Comparison of ENCODE assay signal across 8 cellular contexts in genomic region chr10:104339469-104340098, GRCh38. TPM values are rescaled to one million over a fixed set of nuclear protein-coding genes. Genes with fewer than 3 reads are reported as not detected.
DNase-seq lines count a peak whose midpoint lies in the region; ATAC-seq, FAIRE-seq and TF ChIP-seq lines count a peak whose summit lies in the region.

No MANE protein-coding gene starts in this region.

- peak in 1 of 7 experiments; percentile 9 for DNase-seq in CD8-positive, alpha-beta T cell
- DNase-seq in NT2/D1 (ENCODE audit: low read depth, low spot score) = no peak
- peak; percentile 77 for DNase-seq in dermis blood vessel endothelial cell
- peak; percentile 39 for DNase-seq in midbrain (lab: John Stamatoyannopoulos, UW)
- DNase-seq in urothelium cell line (ENCODE audit: low spot score) = peak; percentile 38
- no peak for DNase-seq in GM10248 (ENCODE audit: extremely low spot score)
- DNase-seq in NCI-H82 treated with DMSO at 0.1 percent for 48 hours (lab: John Stamatoyannopoulos, UW; ENCODE audit: unreplicated experiment) = no peak
- no peak for DNase-seq in epidermal melanocyte (ENCODE audit: insufficient read length, low spot score)

- H3K27ac Mint-ChIP-seq in CD8-positive, alpha-beta T cell = no peak overlapping the region

- H3K27me3 ChIP-seq in CD8-positive, alpha-beta T cell (ENCODE audit: insufficient read depth, low read length) = no peaks in the 10 kb centered on the region
- H3K27me3 ChIP-seq in NT2/D1 (ENCODE audit: insufficient read depth, insufficient read length) = peaks cover 17% of the 10 kb centered on the region

- peak overlapping the region; percentile 98 for H3K4me3 ChIP-seq in CD8-positive, alpha-beta T cell (ENCODE audit: low read depth, low read length)
- peak overlapping the region; percentile 75 for H3K4me3 ChIP-seq in NT2/D1 (ENCODE audit: insufficient read length, low read depth)

- CTCF ChIA-PET in CD8-positive, alpha-beta T cell (lab: Charles Lee) = interaction anchor here (0.7 to 7.3 kb wide), 6 partner anchors 11 to 65 kb away, joined by 3 to 87 read pairs (median 22); partner anchors contain the start of gene CFAP58
- CTCF ChIA-PET in GM10248 (lab: Yijun Ruan, JAX) = interaction anchor here (1.0 to 7.2 kb wide), 6 partner anchors 12 to 53 kb away, joined by 3 to 73 read pairs (median 18); partner anchors contain the start of gene CFAP58

- no peaks in the 10 kb centered on the region for H3K36me3 ChIP-seq in CD8-positive, alpha-beta T cell (ENCODE audit: insufficient read depth, low read length)
- peaks cover 11% of the 10 kb centered on the region for H3K36me3 ChIP-seq in NT2/D1 (ENCODE audit: insufficient read depth, insufficient read length, low read length)

- H3K4me1 Mint-ChIP-seq in CD8-positive, alpha-beta T cell (ENCODE audit: low read depth) = peaks cover 40% of the 10 kb centered on the region

- POLR2A ChIA-PET in CD8-positive, alpha-beta T cell (lab: Charles Lee) = interaction anchor here (1.3 to 3.6 kb wide), 7 partner anchors 8 to 65 kb away, joined by 7 to 39 read pairs (median 14); partner anchors contain the start of gene CFAP58
- POLR2A ChIA-PET in GM10248 (lab: Yijun Ruan, JAX) = no interaction called here

- peak overlapping the region; percentile 21 for H3K9ac ChIP-seq in NT2/D1 (ENCODE audit: insufficient read length, low read depth)

- no peaks in the 10 kb centered on the region for H3K9me3 ChIP-seq in CD8-positive, alpha-beta T cell (ENCODE audit: low read length)
- H3K9me3 ChIP-seq in NT2/D1 (ENCODE audit: insufficient read depth, low read length) = no peaks in the 10 kb centered on the region

- no peaks in the 10 kb centered on the region for H3K9me3 Mint-ChIP-seq in CD8-positive, alpha-beta T cell

- H3K36me3 Mint-ChIP-seq in CD8-positive, alpha-beta T cell = peaks cover 16% of the 10 kb centered on the region

- H3K4me3 Mint-ChIP-seq in CD8-positive, alpha-beta T cell = peak overlapping the region; percentile 93

- H3K27me3 Mint-ChIP-seq in CD8-positive, alpha-beta T cell (ENCODE audit: low read depth) = no peaks in the 10 kb centered on the region

- no peak overlapping the region for H3K27ac ChIP-seq in CD8-positive, alpha-beta T cell (ENCODE audit: low read depth, low read length)

- H3K4me1 ChIP-seq in CD8-positive, alpha-beta T cell (ENCODE audit: insufficient read depth, low read length) = peaks cover 32% of the 10 kb centered on the region
- H3K4me1 ChIP-seq in NT2/D1 (ENCODE audit: insufficient read depth, insufficient read length) = peaks cover 3% of the 10 kb centered on the region

- intact Hi-C loops in CD8-positive, alpha-beta T cell (cut with DNase I, micrococcal nuclease) = loop anchor here (1.0 to 10.0 kb wide), 4 partner anchors 10 to 425 kb away; partner anchors contain the start of genes STN1 (in 2 of the 2) and SFR1 (in 1 of the 2)

- no peak for TF ChIP-seq CTCF in CD8-positive, alpha-beta T cell (IDR thresholded peaks at IDR 0.05)
- TF ChIP-seq CTCF in GM10248 (IDR thresholded peaks at IDR 0.05; ENCODE audit: control extremely low read depth, extremely low read depth, low read depth, missing control alignments) = no peak

- no peak for ATAC-seq in CD8-positive, alpha-beta T cell

- FAIRE-seq in urothelium cell line (lab: Jason Lieb, UNC) = no peak

RNA-seq across cellular contexts. Expression of gene ITPRIP, which starts 1.3 kb away (rescaled TPM):
- total RNA-seq in CD8-positive, alpha-beta T cell = 100 to 1,000 TPM; 212 to 214 TPM
- total RNA-seq in dermis blood vessel endothelial cell = 29.3 and 39.9 TPM in 2 replicates

RNA-seq across cellular contexts. Expression of gene CFAP58, which starts 14.0 kb away (rescaled TPM):
- not detected for total RNA-seq in CD8-positive, alpha-beta T cell
- total RNA-seq in dermis blood vessel endothelial cell = 0.85 and 1.2 TPM in 2 replicates

Comparison
In these comparisons a context has a peak if more than half of its experiments do, and no peak if none do; other contexts are left out.
1. DNase-seq: peak in dermis blood vessel endothelial cell (single experiment), midbrain (single experiment) and urothelium cell line (single experiment); none in NT2/D1 (single experiment), GM10248 (single experiment), NCI-H82 treated with DMSO at 0.1 percent for 48 hours (single experiment) and epidermal melanocyte (single experiment).